In the genomic region with DNA sequence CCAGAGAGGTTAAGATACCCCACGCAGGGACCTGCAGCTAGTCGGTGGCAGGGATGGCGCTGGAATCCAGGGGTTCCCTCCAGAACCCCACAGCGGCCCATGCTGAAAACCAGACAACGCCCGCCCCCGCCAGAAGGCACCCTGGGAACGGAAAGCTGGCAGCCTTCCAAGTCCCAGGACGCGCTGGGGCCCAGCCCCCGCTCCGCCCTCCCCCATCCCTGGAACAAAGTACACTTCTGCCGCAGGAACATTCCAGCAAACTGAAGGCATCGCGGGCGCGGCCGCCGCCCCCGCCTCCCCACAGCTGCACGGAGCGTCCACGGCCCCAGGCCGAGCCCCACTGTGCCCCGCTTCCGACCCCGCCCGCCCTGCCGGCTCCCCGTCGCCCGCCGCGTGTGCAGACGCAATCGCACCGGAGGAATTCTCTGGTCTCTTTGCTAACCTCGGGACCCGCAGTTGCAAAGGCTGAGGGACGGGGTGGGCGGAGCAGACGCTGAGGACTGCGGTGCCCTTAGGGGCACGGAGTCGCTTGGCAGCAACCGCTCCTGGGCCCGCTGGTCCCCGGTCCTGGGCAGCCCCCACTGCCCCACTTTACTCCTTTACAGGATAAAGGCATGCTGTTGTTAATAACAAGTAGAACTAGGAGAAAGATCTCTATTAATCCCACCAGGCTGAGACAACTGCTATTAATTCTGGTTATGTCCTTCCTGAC, we compare ENCODE assay signal across 8 cellular contexts. TPM values are rescaled to one million over a fixed set of nuclear protein-coding genes. Genes with fewer than 3 reads are reported as not detected.
DNase-seq lines count a peak whose midpoint lies in the region; ATAC-seq, FAIRE-seq and TF ChIP-seq lines count a peak whose summit lies in the region.

No MANE protein-coding gene starts in this region.

- CTCF ChIA-PET in BJ (lab: Yijun Ruan, JAX) = interaction anchor here (1.7 to 2.2 kb wide), 2 partner anchors 21 to 270 kb away, joined by 5 to 11 read pairs; no protein-coding TSS in a partner anchor

- H3K27me3 Mint-ChIP-seq in activated naive CD8-positive, alpha-beta T cell treated with anti-CD3 and anti-CD28 coated beads, Interleukin-2, amount 50 U/mL, for 24 hours = peaks cover 23% of the 10 kb centered on the region

- H3K9me3 ChIP-seq in heart left ventricle (no peaks in the 10 kb centered on the region), pancreas (no peaks in the 10 kb centered on the region), tibial artery (no peaks in the 10 kb centered on the region)

- H3K4me1 ChIP-seq in heart left ventricle = peaks cover 0 to 54% (median 9%) of the 10 kb centered on the region in 12 donors
- peaks cover 0 to 11% (median 0%) of the 10 kb centered on the region in 3 donors for H3K4me1 ChIP-seq in pancreas
- H3K4me1 ChIP-seq in tibial artery = peaks cover 0 to 26% (median 13%) of the 10 kb centered on the region in 4 donors

- peak overlapping the region; percentile 70 for H3K4me3 Mint-ChIP-seq in activated naive CD8-positive, alpha-beta T cell treated with anti-CD3 and anti-CD28 coated beads, Interleukin-2, amount 50 U/mL, for 24 hours

- 2 to 4% (median 3%) methylated on average over 38 to 48 of the region's 48 CpGs for WGBS in heart left ventricle, 4 donors
- WGBS in pancreas, 2 donors = 1 to 2% methylated on average over 46 to 48 of the region's 48 CpGs

- peak; percentile 58 for FAIRE-seq in HTR-8/SVneo (lab: Jason Lieb, UNC)
- FAIRE-seq in pancreas (lab: Jason Lieb, UNC) = no peak

- peak overlapping the region; percentile 28 for H3K4me3 ChIP-seq in BJ (ENCODE audit: low read depth, low read length)
- peak overlapping the region; percentile 22 to 66 (median 57) for H3K4me3 ChIP-seq in heart left ventricle
- H3K4me3 ChIP-seq in pancreas = peak overlapping the region; percentile 19 to 54 (median 34)
- H3K4me3 ChIP-seq in tibial artery = peak overlapping the region; percentile 54 to 58

- H3K36me3 Mint-ChIP-seq in activated naive CD8-positive, alpha-beta T cell treated with anti-CD3 and anti-CD28 coated beads, Interleukin-2, amount 50 U/mL, for 24 hours (ENCODE audit: low read depth) = no peaks in the 10 kb centered on the region

- H3K27me3 ChIP-seq in BJ (ENCODE audit: control insufficient read depth, insufficient read depth, low read length) (peaks cover 4% of the 10 kb centered on the region; the same call in 1 of the 2 replicates), heart left ventricle (no peaks in the 10 kb centered on the region), pancreas (no peaks in the 10 kb centered on the region), tibial artery (no peaks in the 10 kb centered on the region)

- POLR2A ChIA-PET in BJ (lab: Charles Lee) = interaction anchor here (0.6 kb wide), 1 partner anchor 12 kb away, joined by 3 read pairs; no protein-coding TSS in a partner anchor

- peak overlapping the region; percentile 64 to 86 (median 78) for H3K27ac ChIP-seq in heart left ventricle
- H3K27ac ChIP-seq in pancreas = peak overlapping the region; percentile 17 to 88 (median 70)
- H3K27ac ChIP-seq in tibial artery = peak overlapping the region; percentile 69 to 78

- TF ChIP-seq CTCF in BJ (IDR thresholded peaks at IDR 0.05; ENCODE audit: insufficient read depth, low read depth, low read length) (no peak), heart left ventricle (IDR thresholded peaks at IDR 0.05) (peak in 1 of 12 donors; percentile 10), pancreas (IDR thresholded peaks at IDR 0.05) (no peak), tibial artery (IDR thresholded peaks at IDR 0.05) (no peak)

- DNase-seq in BJ (ENCODE audit: low read depth) (peak; percentile 16), HTR-8/SVneo (ENCODE audit: insufficient read length, low spot score) (peak; percentile 71), SKM-1 (lab: John Stamatoyannopoulos, UW; ENCODE audit: unreplicated experiment) (peak; percentile 74), heart left ventricle (peak; percentile 87 to 92 (median 90)), pancreas (peak; percentile 75 to 89 (median 86)), tibial artery (peak; percentile 62 to 92), NCI-H2107 treated with DMSO at 0.1 percent for 48 hours (lab: John Stamatoyannopoulos, UW; ENCODE audit: unreplicated experiment) (no peak)
- DNase-seq in activated naive CD8-positive, alpha-beta T cell treated with anti-CD3 and anti-CD28 coated beads, Interleukin-2, amount 50 U/mL, for 24 hours = peak; percentile 61

- peaks cover 21% of the 10 kb centered on the region for H3K4me1 Mint-ChIP-seq in activated naive CD8-positive, alpha-beta T cell treated with anti-CD3 and anti-CD28 coated beads, Interleukin-2, amount 50 U/mL, for 24 hours

- H3K36me3 ChIP-seq in BJ (ENCODE audit: control insufficient read depth, insufficient read depth, low read length) (no peaks in the 10 kb centered on the region), heart left ventricle (no peaks in the 10 kb centered on the region), pancreas (no peaks in the 10 kb centered on the region), tibial artery (no peaks in the 10 kb centered on the region)

- intact Hi-C loops in heart left ventricle (cut with DNase I) (loop anchor here in 2 of 10 donors (2.0 to 5.0 kb wide), 2 partner anchors 70 to 168 kb away; a partner anchor contains a TSS), pancreas (cut with DNase I) (no loop called here), tibial artery (cut with DNase I; ENCODE audit: low total_unique reads) (no loop called here)

- peaks cover 5% of the 10 kb centered on the region for H3K9me3 Mint-ChIP-seq in activated naive CD8-positive, alpha-beta T cell treated with anti-CD3 and anti-CD28 coated beads, Interleukin-2, amount 50 U/mL, for 24 hours

- peak; percentile 62 for ATAC-seq in activated naive CD8-positive, alpha-beta T cell treated with anti-CD3 and anti-CD28 coated beads, Interleukin-2, amount 50 U/mL, for 24 hours
- ATAC-seq in heart left ventricle (peak; percentile 95 to 97 (median 96)), pancreas (peak; percentile 91 to 95 (median 94))

- peak in 1 of 2 donors; percentile 39 for TF ChIP-seq POLR2A in heart left ventricle (IDR thresholded peaks at IDR 0.05)

- H3K27ac Mint-ChIP-seq in activated naive CD8-positive, alpha-beta T cell treated with anti-CD3 and anti-CD28 coated beads, Interleukin-2, amount 50 U/mL, for 24 hours = no peak overlapping the region

RNA-seq across cellular contexts. Expression of a gene that starts 44.8 kb away (rescaled TPM):
- polyA plus RNA-seq in BJ (2011; rRNA removed) (not detected in 2 replicates), heart left ventricle (not detected), pancreas (not detected)
- polyA minus RNA-seq in BJ (2011; rRNA and poly(A)+ RNA removed) = not detected in 2 replicates
- total RNA-seq in heart left ventricle (not detected), pancreas (not detected)

RNA-seq across cellular contexts. Expression of a gene that starts 59.4 kb away (rescaled TPM):
- polyA plus RNA-seq in BJ (2011; rRNA removed) = 0.02 TPM in 1 of 2 replicates, not detected in the other
- 0.14 TPM in 1 of 2 replicates, not detected in the other for polyA minus RNA-seq in BJ (2011; rRNA and poly(A)+ RNA removed)
- under 1 TPM in 7 of 9 donors, not detected in 2; 0.07 to 0.27 (median 0.18) TPM for total RNA-seq in heart left ventricle
- polyA plus RNA-seq in heart left ventricle = under 1 TPM; 0.23 to 0.26 TPM
- under 1 TPM; 0.09 to 0.47 (median 0.33) TPM for total RNA-seq in pancreas
- under 1 TPM; 0.30 to 0.54 TPM for polyA plus RNA-seq in pancreas
